In genomic region chr9:112783551-112783954, GRCh38 we compare ENCODE assay signal across 1 cellular context.
TF ChIP-seq lines count a peak whose summit lies in the region.

No MANE protein-coding gene starts in this region.

TF ChIP-seq in H1, 55 proteins besides CTCF, POLR2A, EP300 and RAD21 (continued from another document):
- no peak for TF ChIP-seq ATF2 (IDR thresholded peaks at IDR 0.05; ENCODE audit: low read length)
- no peak for TF ChIP-seq CEBPB (IDR thresholded peaks at IDR 0.05; ENCODE audit: low read depth, low read length)
- TF ChIP-seq BRCA1 (IDR thresholded peaks at IDR 0.05; ENCODE audit: low read depth, low read length): no peak
